Comparison of ENCODE assay signal across 8 cellular contexts in the genomic region with DNA sequence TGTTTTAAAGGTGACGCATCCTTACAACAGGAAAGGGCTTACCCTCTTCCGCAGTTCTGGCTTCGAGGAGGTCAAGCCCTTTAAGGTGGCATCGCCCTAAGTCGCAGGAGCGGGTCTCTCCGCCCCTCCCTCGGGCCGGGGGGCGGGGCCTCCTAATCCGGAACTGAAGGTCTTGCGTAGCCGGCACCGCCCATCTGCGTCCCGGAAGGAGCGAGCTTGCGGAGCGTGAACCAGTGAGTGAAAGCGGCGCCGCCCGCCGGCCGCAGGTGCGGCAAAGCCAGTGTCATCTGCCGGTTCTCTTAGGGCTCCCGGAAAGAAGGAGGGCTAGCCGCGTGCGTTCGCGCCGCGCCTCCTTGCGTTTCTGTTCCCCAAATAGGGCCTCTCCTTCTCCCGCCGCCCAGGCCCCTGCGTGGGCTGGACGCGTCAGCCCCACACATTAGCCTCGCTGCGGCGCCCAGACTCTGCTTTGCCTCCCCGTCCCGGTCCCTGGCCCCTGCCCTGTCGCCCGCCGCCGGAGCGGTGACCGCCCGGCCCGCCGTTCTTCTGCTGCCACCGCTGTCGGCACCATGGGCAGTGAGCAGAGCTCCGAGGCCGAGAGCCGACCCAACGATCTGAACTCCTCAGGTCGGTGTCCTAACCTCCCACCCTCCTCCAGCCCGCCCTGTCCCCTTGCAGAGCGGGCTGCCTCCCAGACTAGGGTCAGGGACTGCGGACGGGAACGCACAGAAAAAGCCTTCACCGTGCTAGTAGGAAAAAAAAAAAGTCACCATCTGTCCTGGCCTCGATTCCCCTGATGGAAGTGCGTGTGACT.
DNase-seq lines count a peak whose midpoint lies in the region; ATAC-seq lines count a peak whose summit lies in the region.

A gene (plus strand): TSS at position 193 of the 811 bp plus-strand sequence. CDS start 374 bp downstream, at position 567.

- ATAC-seq in GM19043 (IDR thresholded peaks at IDR 0.05; ENCODE audit: low read depth, unreplicated experiment), result peak; percentile 85
- ATAC-seq in HG03378 (IDR thresholded peaks at IDR 0.05; ENCODE audit: unreplicated experiment), result peak; percentile 82

- peak; percentile 98 for DNase-seq in Ammon's horn (ENCODE audit: low spot score)
- DNase-seq in NCI-H446 treated with DMSO at 0.1 percent for 48 hours (lab: John Stamatoyannopoulos, UW), result peak; percentile 89
- peak; percentile 99 for DNase-seq in activated CD4-positive, CD25-positive, alpha-beta regulatory T cell treated with anti-CD3 and anti-CD28 coated beads, Interleukin-2, amount 50 U/mL, for 72 hours
- peak; percentile 72 to 84 for DNase-seq in cerebellar nuclear complex (lab: John Stamatoyannopoulos, UW)
- DNase-seq in islet precursor cell, result peak; percentile 99
- peak; percentile 94 to 99 (median 97) for DNase-seq in stimulated activated CD4-positive, alpha-beta T cell treated with anti-CD3 and anti-CD28 coated beads, Interleukin-12 subunit alpha, Interleukin-12 subunit beta, amount 100 ng/mL, for 48 hours (ENCODE audit: low read depth in 2 of 3, low spot score in 1 of 3)

Comparison
In these comparisons a context has a peak if more than half of its experiments do, and no peak if none do; other contexts are left out.
1. Peak in every context shown above with its lines: DNase-seq and ATAC-seq.